In genomic region chr6:4788953-4789584, GRCh38 we compare ENCODE assay signal across 9 cellular contexts. TPM values are rescaled to one million over a fixed set of nuclear protein-coding genes. Genes with fewer than 3 reads are reported as not detected.
DNase-seq lines count a peak whose midpoint lies in the region; ATAC-seq and TF ChIP-seq lines count a peak whose summit lies in the region.
"Had no signal": no experiment of that assay in that cellular context is flagged by ENCODE, and none has a peak within 500 bp of the region (broad histone marks: within the 10 kb centered on the region; RNA-seq: fewer than 3 reads in every experiment).

No MANE protein-coding gene starts in this region.

- H3K27ac ChIP-seq in OCI-LY1 (ENCODE audit: low read depth, low read length, poor library complexity, severe bottlenecking) (no peak overlapping the region), transverse colon (no peak overlapping the region)

- peaks cover 63% of the 10 kb centered on the region for H3K4me1 Mint-ChIP-seq in activated naive CD4-positive, alpha-beta T cell treated with anti-CD3 and anti-CD28 coated beads, Interleukin-2, amount 50 U/mL, for 24 hours

- H3F3A ChIP-seq in OCI-LY1 (ENCODE audit: insufficient read depth, low read length) = no peaks in the 10 kb centered on the region

- peaks cover 6% of the 10 kb centered on the region; the same call in 1 of the 2 replicates for H4K20me1 ChIP-seq in OCI-LY1 (ENCODE audit: insufficient read depth, low read length)

- H3K4me1 ChIP-seq in OCI-LY1 (ENCODE audit: insufficient read depth, low read length, severe bottlenecking) (no peaks in the 10 kb centered on the region), transverse colon (peaks cover 2 to 39% (median 15%) of the 10 kb centered on the region in 4 donors)

- peaks cover 3% of the 10 kb centered on the region for H3K36me3 Mint-ChIP-seq in activated naive CD4-positive, alpha-beta T cell treated with anti-CD3 and anti-CD28 coated beads, Interleukin-2, amount 50 U/mL, for 24 hours

- 84 to 95% methylated on average over 4 to 14 of the region's 16 CpGs for WGBS in transverse colon (ENCODE audit: low coverage in 1 of 2), 2 donors

- H3K4me3 Mint-ChIP-seq in activated naive CD4-positive, alpha-beta T cell treated with anti-CD3 and anti-CD28 coated beads, Interleukin-2, amount 50 U/mL, for 24 hours = peak overlapping the region; percentile 41

- peaks cover 3% of the 10 kb centered on the region; the same call in 1 of the 2 replicates for H3K9me3 ChIP-seq in OCI-LY1 (ENCODE audit: low read length)
- H3K9me3 ChIP-seq in transverse colon = no peaks in the 10 kb centered on the region

- intact Hi-C loops in transverse colon (cut with DNase I; ENCODE audit: low total_unique reads) = no loop called here

- no peak overlapping the region for H2AFZ ChIP-seq in OCI-LY1 (ENCODE audit: low read length)

- no peak for TF ChIP-seq EP300 in transverse colon (IDR thresholded peaks at IDR 0.05; ENCODE audit: low read depth)

- peaks cover under 1% of the 10 kb centered on the region for H3K9me3 Mint-ChIP-seq in activated naive CD4-positive, alpha-beta T cell treated with anti-CD3 and anti-CD28 coated beads, Interleukin-2, amount 50 U/mL, for 24 hours

- in situ Hi-C loops in transverse colon (cut with MboI; ENCODE audit: low pct_ligation_motif_present in 1 of 4, low pct_unique_long_range_greater_than_20kb in 1 of 4, low sequenced_read_pairs in 3 of 4) = loop anchor here in 1 of 4 donors (25.0 kb wide), 1 partner anchor 477 kb away; no protein-coding TSS in a partner anchor

- no peak for TF ChIP-seq POLR2A in transverse colon (IDR thresholded peaks at IDR 0.05)

- H3K79me2 ChIP-seq in OCI-LY1 (ENCODE audit: insufficient read depth, low read length) = peaks cover 3% of the 10 kb centered on the region; the same call in 1 of the 2 replicates

- no peak overlapping the region for H3K4me3 ChIP-seq in OCI-LY1 (ENCODE audit: low read depth, low read length, poor library complexity, severe bottlenecking)
- no peak overlapping the region for H3K4me3 ChIP-seq in transverse colon

- peak overlapping the region; percentile 21 for H3K27ac Mint-ChIP-seq in activated naive CD4-positive, alpha-beta T cell treated with anti-CD3 and anti-CD28 coated beads, Interleukin-2, amount 50 U/mL, for 24 hours

- no peak for DNase-seq in activated naive CD4-positive, alpha-beta T cell treated with anti-CD3 and anti-CD28 coated beads, Interleukin-2, amount 50 U/mL, for 16 hours
- DNase-seq in transverse colon = peak; percentile 20
- no peak for DNase-seq in DMS53 (lab: John Stamatoyannopoulos, UW)
- DNase-seq in DMS153 treated with DMSO at 0.1 percent for 48 hours (lab: John Stamatoyannopoulos, UW; ENCODE audit: unreplicated experiment) = no peak
- DNase-seq in cerebellar nuclear complex (lab: John Stamatoyannopoulos, UW) = no peak
- DNase-seq: activated CD4-positive, alpha-beta T cell treated with anti-CD3 and anti-CD28 coated beads, Interleukin-2, amount 50 U/mL, for 48 hours had no signal

- H3K27me3 ChIP-seq in OCI-LY1 (ENCODE audit: insufficient read depth, low read length) = no peaks in the 10 kb centered on the region
- no peaks in the 10 kb centered on the region for H3K27me3 ChIP-seq in transverse colon

- H3K9ac ChIP-seq in OCI-LY1 (ENCODE audit: low read length) = no peak overlapping the region

- H3K36me3 ChIP-seq in OCI-LY1 (ENCODE audit: insufficient read depth, low read length) (no peaks in the 10 kb centered on the region), transverse colon (no peaks in the 10 kb centered on the region)

- no peaks in the 10 kb centered on the region for H3K9me2 ChIP-seq in OCI-LY1 (ENCODE audit: low read depth, low read length)

- H3K4me2 ChIP-seq in OCI-LY1 (ENCODE audit: low read length) = no peak overlapping the region

- TF ChIP-seq CTCF in OCI-LY1 (IDR thresholded peaks at IDR 0.05; ENCODE audit: low read length) (peak; percentile 29; the same call in 1 of the 2 replicates), transverse colon (IDR thresholded peaks at IDR 0.05) (no peak)

- peak; percentile 94 for ATAC-seq in HG02763 (IDR thresholded peaks at IDR 0.05; ENCODE audit: unreplicated experiment)

- H3K27me3 Mint-ChIP-seq in activated naive CD4-positive, alpha-beta T cell treated with anti-CD3 and anti-CD28 coated beads, Interleukin-2, amount 50 U/mL, for 24 hours = no peaks in the 10 kb centered on the region

RNA-seq across cellular contexts. Expression of gene CDYL, which starts 12.9 kb away (rescaled TPM):
- 10 to 100 TPM; 23.6 to 40.8 (median 30.0) TPM for total RNA-seq in transverse colon
